ENCODE assay signal across 9 cellular contexts in genomic region chr3:141998674-141999290, GRCh38.
A peak's percentile ranks its signal among the peaks of the same experiment; 100 is the strongest.
DNase-seq lines count a peak whose midpoint lies in the region; ATAC-seq and TF ChIP-seq lines count a peak whose summit lies in the region.
"Had no signal": no experiment of that assay in that cellular context is flagged by ENCODE, and none has a peak within 500 bp of the region (broad histone marks: within the 10 kb centered on the region; RNA-seq: fewer than 3 reads in every experiment).

No MANE protein-coding gene starts in this region.

- no peaks in the 10 kb centered on the region for H3K9me3 Mint-ChIP-seq in HFFc6
- H3K9me3 Mint-ChIP-seq: activated CD4-positive, alpha-beta T cell treated with anti-CD3 and anti-CD28 coated beads, Interleukin-2, amount 10 ng/mL, durations not matched to agents 24 days and 14 days had no signal

- no peak overlapping the region for H3K4me3 ChIP-seq in AG09309 (ENCODE audit: control insufficient read depth, low read depth, low read length)
- no peak overlapping the region for H3K4me3 ChIP-seq in RWPE2 (ENCODE audit: severe bottlenecking)
- H3K4me3 ChIP-seq in suprapubic skin = no peak overlapping the region

- H3K9me3 ChIP-seq in RWPE2 (ENCODE audit: severe bottlenecking) = no peaks in the 10 kb centered on the region
- H3K9me3 ChIP-seq in suprapubic skin = no peaks in the 10 kb centered on the region

- 46% methylated on average over 4 of the region's 4 CpGs for WGBS in suprapubic skin

- peaks cover 31% of the 10 kb centered on the region for H3K4me1 Mint-ChIP-seq in HFFc6 (ENCODE audit: low read depth)
- H3K4me1 Mint-ChIP-seq: activated CD4-positive, alpha-beta T cell treated with anti-CD3 and anti-CD28 coated beads, Interleukin-2, amount 10 ng/mL, durations not matched to agents 24 days and 14 days had no signal

- H3K4me1 ChIP-seq in RWPE2 (ENCODE audit: insufficient read depth, poor library complexity, severe bottlenecking) (no peaks in the 10 kb centered on the region), suprapubic skin (peaks cover 6% of the 10 kb centered on the region)

- no peaks in the 10 kb centered on the region for H3K36me3 Mint-ChIP-seq in HFFc6 (ENCODE audit: low read depth)

- no peak overlapping the region for H3K27ac Mint-ChIP-seq in HFFc6
- H3K27ac Mint-ChIP-seq: activated CD4-positive, alpha-beta T cell treated with anti-CD3 and anti-CD28 coated beads, Interleukin-2, amount 10 ng/mL, durations not matched to agents 24 days and 14 days had no signal

- TF ChIP-seq CTCF in AG09309 (IDR thresholded peaks at IDR 0.05; ENCODE audit: control insufficient read depth, insufficient read depth, low read depth, low read length, missing control alignments) (peak; percentile 37), HFFc6 (IDR thresholded peaks at IDR 0.05) (peak; percentile 72), RWPE2 (IDR thresholded peaks at IDR 0.05; ENCODE audit: poor library complexity, severe bottlenecking) (peak; percentile 78), suprapubic skin (IDR thresholded peaks at IDR 0.05) (no peak)

- H3K36me3 ChIP-seq in RWPE2 (ENCODE audit: low read depth) = no peaks in the 10 kb centered on the region; the same call in 1 of the 2 replicates
- H3K36me3 ChIP-seq in suprapubic skin = no peaks in the 10 kb centered on the region

- no peak for DNase-seq in AG09309 (ENCODE audit: low read depth)
- peak; percentile 22 for DNase-seq in HFFc6
- no peak for DNase-seq in RWPE2 (ENCODE audit: low spot score)
- DNase-seq in hepatic stellate cell (ENCODE audit: low spot score) = peak; percentile 16
- DNase-seq in amniotic stem cell (lab: John Stamatoyannopoulos, UW) = no peak
- no peak for DNase-seq in suprapubic skin (ENCODE audit: low spot score in 2 of 2)
- no peak for DNase-seq in NCI-H1436 (lab: John Stamatoyannopoulos, UW)
- DNase-seq: activated CD4-positive, alpha-beta T cell treated with anti-CD3 and anti-CD28 coated beads, Interleukin-2, amount 10 ng/mL, durations not matched to agents 24 days and 14 days had no signal

- no peaks in the 10 kb centered on the region; the same call in 1 of the 2 replicates for H3K27me3 Mint-ChIP-seq in HFFc6 (ENCODE audit: insufficient read depth)
- H3K27me3 Mint-ChIP-seq: activated CD4-positive, alpha-beta T cell treated with anti-CD3 and anti-CD28 coated beads, Interleukin-2, amount 10 ng/mL, durations not matched to agents 24 days and 14 days had no signal

- H3K27me3 ChIP-seq in RWPE2 (ENCODE audit: insufficient read depth, poor library complexity, severe bottlenecking) (no peaks in the 10 kb centered on the region), suprapubic skin (no peaks in the 10 kb centered on the region)

- no peak for TF ChIP-seq POLR2A in suprapubic skin (IDR thresholded peaks at IDR 0.05)

- ATAC-seq in RWPE2 (ENCODE audit: low read depth) (no peak), GM18868 (IDR thresholded peaks at IDR 0.05; ENCODE audit: unreplicated experiment) (no peak)

- H3K27ac ChIP-seq in RWPE2 (ENCODE audit: poor library complexity, severe bottlenecking) = no peak overlapping the region
- no peak overlapping the region for H3K27ac ChIP-seq in suprapubic skin

- no peak for TF ChIP-seq EP300 in suprapubic skin (IDR thresholded peaks at IDR 0.05)

- H3K4me3 Mint-ChIP-seq in HFFc6 = no peak overlapping the region
- H3K4me3 Mint-ChIP-seq: activated CD4-positive, alpha-beta T cell treated with anti-CD3 and anti-CD28 coated beads, Interleukin-2, amount 10 ng/mL, durations not matched to agents 24 days and 14 days had no signal

Comparison
In these comparisons a context has a peak if more than half of its experiments do, and no peak if none do; other contexts are left out.
1. DNase-seq: peak in HFFc6 (single experiment) and hepatic stellate cell (single experiment); none in AG09309 (single experiment), RWPE2 (single experiment), amniotic stem cell (single experiment), suprapubic skin (0 of 2) and NCI-H1436 (single experiment).
2. CTCF ChIP-seq: peak in AG09309 (single experiment), HFFc6 (single experiment) and RWPE2 (single experiment); none in suprapubic skin (0 of 2).